ENCODE assay signal across 1 cellular context in genomic region chr6:131135244-131136020, GRCh38.
TF ChIP-seq lines count a peak whose summit lies in the region.

Gene AKAP7 (plus strand): TSS chr6:131135467. CDS start chr6:131135764, 297 bp downstream.

TF ChIP-seq in HepG2, 621 proteins besides CTCF, POLR2A, EP300 and RAD21 (continued from another document and continues in another):
- TF ChIP-seq ARID4A (CRISPR knock-in tag; IDR thresholded peaks at IDR 0.05; ENCODE audit: borderline replicate concordance) (peak; percentile 79), ZBTB42 (CRISPR knock-in tag; IDR thresholded peaks at IDR 0.05) (peak; percentile 52; the same call in 1 of the 2 replicates), NFKBIZ (CRISPR knock-in tag; IDR thresholded peaks at IDR 0.05) (no peak; the same call in 1 of the 2 replicates), JUNB (CRISPR knock-in tag; IDR thresholded peaks at IDR 0.05; ENCODE audit: borderline replicate concordance) (no peak), ZHX1 (CRISPR knock-in tag; IDR thresholded peaks at IDR 0.05; ENCODE audit: low read depth) (no peak), SMAD1 (CRISPR knock-in tag; IDR thresholded peaks at IDR 0.05; ENCODE audit: borderline replicate concordance, low read depth) (peak; percentile 45; the same call in 1 of the 2 replicates), ZNF576 (CRISPR knock-in tag; IDR thresholded peaks at IDR 0.05) (no peak), TMF1 (CRISPR knock-in tag; IDR thresholded peaks at IDR 0.05; ENCODE audit: low read depth) (peak; percentile 46; the same call in 1 of the 2 replicates), RCOR2 (CRISPR knock-in tag; IDR thresholded peaks at IDR 0.05) (no peak), ZNF136 (CRISPR knock-in tag; IDR thresholded peaks at IDR 0.05; ENCODE audit: low read depth) (no peak), GTF3A (CRISPR knock-in tag; conservative IDR thresholded peaks at IDR 0.05) (no peak), MLLT10 (CRISPR knock-in tag; IDR thresholded peaks at IDR 0.05) (no peak), THAP7 (CRISPR knock-in tag; IDR thresholded peaks at IDR 0.05) (no peak), IKZF1 (IDR thresholded peaks at IDR 0.05) (no peak), HNF4A (CRISPR knock-in tag; IDR thresholded peaks at IDR 0.05) (no peak), KMT2B (CRISPR knock-in tag; IDR thresholded peaks at IDR 0.05) (peak; percentile 60), GLI4 (CRISPR knock-in tag; IDR thresholded peaks at IDR 0.05; ENCODE audit: borderline replicate concordance) (0 out of 2 replicates have a peak, but pooled peaks have one; percentile 51), HMGXB4 (CRISPR knock-in tag; IDR thresholded peaks at IDR 0.05; ENCODE audit: borderline replicate concordance in 1 of 2, low read depth in 1 of 2) (peak in 1 of 2 experiments; percentile 85; a peak in 2 of 4 replicates), MEF2D (CRISPR knock-in tag; IDR thresholded peaks at IDR 0.05) (peak; percentile 22; the same call in 1 of the 2 replicates), SPEN (CRISPR knock-in tag; IDR thresholded peaks at IDR 0.05; ENCODE audit: low read depth) (peak; percentile 59; the same call in 1 of the 2 replicates), NFIC (IDR thresholded peaks at IDR 0.05; ENCODE audit: low read length) (no peak), MIER2 (CRISPR knock-in tag; IDR thresholded peaks at IDR 0.05) (0 out of 2 replicates have a peak, but pooled peaks have one; percentile 39), TEAD2 (CRISPR knock-in tag; IDR thresholded peaks at IDR 0.05) (no peak), HDAC6 (IDR thresholded peaks at IDR 0.05; ENCODE audit: low read depth, low read length) (no peak), ZNF501 (CRISPR knock-in tag; IDR thresholded peaks at IDR 0.05) (no peak; the same call in 1 of the 2 replicates), PHB2 (IDR thresholded peaks at IDR 0.05; ENCODE audit: partially characterized antibody) (no peak), ZBED4 (CRISPR knock-in tag; IDR thresholded peaks at IDR 0.05; ENCODE audit: borderline replicate concordance) (peak; percentile 18; the same call in 1 of the 2 replicates), ARID3A (IDR thresholded peaks at IDR 0.05; ENCODE audit: low read depth, low read length) (no peak), ZNF446 (CRISPR knock-in tag; IDR thresholded peaks at IDR 0.05) (peak; percentile 74; the same call in 1 of the 2 replicates), ZIK1 (CRISPR knock-in tag; IDR thresholded peaks at IDR 0.05; ENCODE audit: borderline replicate concordance, low read depth) (no peak; the same call in 1 of the 2 replicates), ZBTB21 (CRISPR knock-in tag; IDR thresholded peaks at IDR 0.05) (no peak), THAP9 (CRISPR knock-in tag; IDR thresholded peaks at IDR 0.05; ENCODE audit: borderline replicate concordance) (no peak), ZNF639 (CRISPR knock-in tag; conservative IDR thresholded peaks at IDR 0.05) (peak; percentile 60; the same call in 1 of the 2 replicates), ELK4 (CRISPR knock-in tag; IDR thresholded peaks at IDR 0.05; ENCODE audit: borderline replicate concordance) (0 out of 2 replicates have a peak, but pooled peaks have one; percentile 28)
